2 cellular contexts compared by ENCODE assay signal in genomic region chr9:6641073-6641455, GRCh38.
TF ChIP-seq lines count a peak whose summit lies in the region.

No MANE protein-coding gene starts in this region.

TF ChIP-seq in liver, 16 proteins besides CTCF, POLR2A, EP300 and RAD21 (continued from another document):
- TF ChIP-seq, protein P1, sequence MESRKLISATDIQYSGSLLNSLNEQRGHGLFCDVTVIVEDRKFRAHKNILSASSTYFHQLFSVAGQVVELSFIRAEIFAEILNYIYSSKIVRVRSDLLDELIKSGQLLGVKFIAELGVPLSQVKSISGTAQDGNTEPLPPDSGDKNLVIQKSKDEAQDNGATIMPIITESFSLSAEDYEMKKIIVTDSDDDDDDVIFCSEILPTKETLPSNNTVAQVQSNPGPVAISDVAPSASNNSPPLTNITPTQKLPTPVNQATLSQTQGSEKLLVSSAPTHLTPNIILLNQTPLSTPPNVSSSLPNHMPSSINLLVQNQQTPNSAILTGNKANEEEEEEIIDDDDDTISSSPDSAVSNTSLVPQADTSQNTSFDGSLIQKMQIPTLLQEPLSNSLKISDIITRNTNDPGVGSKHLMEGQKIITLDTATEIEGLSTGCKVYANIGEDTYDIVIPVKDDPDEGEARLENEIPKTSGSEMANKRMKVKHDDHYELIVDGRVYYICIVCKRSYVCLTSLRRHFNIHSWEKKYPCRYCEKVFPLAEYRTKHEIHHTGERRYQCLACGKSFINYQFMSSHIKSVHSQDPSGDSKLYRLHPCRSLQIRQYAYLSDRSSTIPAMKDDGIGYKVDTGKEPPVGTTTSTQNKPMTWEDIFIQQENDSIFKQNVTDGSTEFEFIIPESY (IDR thresholded peaks at IDR 0.05) = no peak
- TF ChIP-seq ATF3 (IDR thresholded peaks at IDR 0.05) (no peak), RXRA (IDR thresholded peaks at IDR 0.05) (no peak), HNF4G (IDR thresholded peaks at IDR 0.05) (no peak), FOXA2 (IDR thresholded peaks at IDR 0.05) (no peak), TAF1 (conservative IDR thresholded peaks at IDR 0.05) (no peak), SP1 (IDR thresholded peaks at IDR 0.05) (no peak)
- TF ChIP-seq, protein P2, sequence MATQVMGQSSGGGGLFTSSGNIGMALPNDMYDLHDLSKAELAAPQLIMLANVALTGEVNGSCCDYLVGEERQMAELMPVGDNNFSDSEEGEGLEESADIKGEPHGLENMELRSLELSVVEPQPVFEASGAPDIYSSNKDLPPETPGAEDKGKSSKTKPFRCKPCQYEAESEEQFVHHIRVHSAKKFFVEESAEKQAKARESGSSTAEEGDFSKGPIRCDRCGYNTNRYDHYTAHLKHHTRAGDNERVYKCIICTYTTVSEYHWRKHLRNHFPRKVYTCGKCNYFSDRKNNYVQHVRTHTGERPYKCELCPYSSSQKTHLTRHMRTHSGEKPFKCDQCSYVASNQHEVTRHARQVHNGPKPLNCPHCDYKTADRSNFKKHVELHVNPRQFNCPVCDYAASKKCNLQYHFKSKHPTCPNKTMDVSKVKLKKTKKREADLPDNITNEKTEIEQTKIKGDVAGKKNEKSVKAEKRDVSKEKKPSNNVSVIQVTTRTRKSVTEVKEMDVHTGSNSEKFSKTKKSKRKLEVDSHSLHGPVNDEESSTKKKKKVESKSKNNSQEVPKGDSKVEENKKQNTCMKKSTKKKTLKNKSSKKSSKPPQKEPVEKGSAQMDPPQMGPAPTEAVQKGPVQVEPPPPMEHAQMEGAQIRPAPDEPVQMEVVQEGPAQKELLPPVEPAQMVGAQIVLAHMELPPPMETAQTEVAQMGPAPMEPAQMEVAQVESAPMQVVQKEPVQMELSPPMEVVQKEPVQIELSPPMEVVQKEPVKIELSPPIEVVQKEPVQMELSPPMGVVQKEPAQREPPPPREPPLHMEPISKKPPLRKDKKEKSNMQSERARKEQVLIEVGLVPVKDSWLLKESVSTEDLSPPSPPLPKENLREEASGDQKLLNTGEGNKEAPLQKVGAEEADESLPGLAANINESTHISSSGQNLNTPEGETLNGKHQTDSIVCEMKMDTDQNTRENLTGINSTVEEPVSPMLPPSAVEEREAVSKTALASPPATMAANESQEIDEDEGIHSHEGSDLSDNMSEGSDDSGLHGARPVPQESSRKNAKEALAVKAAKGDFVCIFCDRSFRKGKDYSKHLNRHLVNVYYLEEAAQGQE (IDR thresholded peaks at IDR 0.05) = no peak
TF ChIP-seq in liver: peak in this region for 0.

TF ChIP-seq in HepG2, 621 proteins besides CTCF, POLR2A, EP300 and RAD21 (continued from another document):
- TF ChIP-seq, protein P2 (IDR thresholded peaks at IDR 0.05; ENCODE audit: borderline replicate concordance in 1 of 2, low read depth in 1 of 2, low read length in 2 of 2) = no peak
- TF ChIP-seq MEF2D (CRISPR knock-in tag; IDR thresholded peaks at IDR 0.05) (no peak), RFX3 (CRISPR knock-in tag; IDR thresholded peaks at IDR 0.05) (no peak), AKAP8 (CRISPR knock-in tag; IDR thresholded peaks at IDR 0.05) (no peak), ZNF275 (CRISPR knock-in tag; IDR thresholded peaks at IDR 0.05; ENCODE audit: borderline replicate concordance) (no peak)
